20 cellular contexts compared by ENCODE assay signal in genomic region chr16:24423332-24423731, GRCh38.
"Had no signal": no experiment of that assay in that cellular context is flagged by ENCODE, and none has a peak within 500 bp of the region (broad histone marks: within the 10 kb centered on the region; RNA-seq: fewer than 3 reads in every experiment).

No MANE protein-coding gene starts in this region.

- H3K27me3 ChIP-seq: brain microvascular endothelial cell, Peyer's patch had no signal

- DNase-seq: activated CD4-positive, alpha-beta T cell treated with anti-CD3 and anti-CD28 coated beads for 4 hours; activated CD8-positive, alpha-beta memory T cell treated with anti-CD3 and anti-CD28 coated beads, Interleukin-2, amount 50 U/mL, for 4 hours; activated CD8-positive, alpha-beta T cell treated with anti-CD3 and anti-CD28 coated beads for 36 hours; activated gamma-delta T cell treated with Interleukin-2 at 50 U/mL for 16 hours; activated naive CD4-positive, alpha-beta T cell treated with anti-CD3 and anti-CD28 coated beads, Interleukin-2, amount 10 ng/mL, durations not matched to agents 7 days and 5 days; activated naive CD8-positive, alpha-beta T cell treated with anti-CD3 and anti-CD28 coated beads for 36 hours; activated T-cell treated with anti-CD3 and anti-CD28 coated beads, Interleukin-2, amount 50 U/mL, for 72 hours; brain microvascular endothelial cell; cerebellar nuclear complex; MM.1S; NCI-H1105 treated with DMSO at 0.1 percent for 48 hours; NCI-H1436 treated with DMSO at 0.1 percent for 48 hours; NCI-H187; NCI-H2081; NCI-H510A treated with DMSO at 0.1 percent for 48 hours; NCI-H69; Peyer's patch; T-helper 1 cell had no signal

- FAIRE-seq: colon had no signal

- H3K4me3 ChIP-seq: Peyer's patch, SK-N-MC had no signal

- H3K4me1 ChIP-seq: Peyer's patch had no signal

- H3K27ac ChIP-seq: brain microvascular endothelial cell, Peyer's patch had no signal

- H3K9me3 ChIP-seq: Peyer's patch had no signal

- H3K36me3 ChIP-seq: brain microvascular endothelial cell, Peyer's patch had no signal
